ENCODE assay signal across 21 cellular contexts in the genomic region with DNA sequence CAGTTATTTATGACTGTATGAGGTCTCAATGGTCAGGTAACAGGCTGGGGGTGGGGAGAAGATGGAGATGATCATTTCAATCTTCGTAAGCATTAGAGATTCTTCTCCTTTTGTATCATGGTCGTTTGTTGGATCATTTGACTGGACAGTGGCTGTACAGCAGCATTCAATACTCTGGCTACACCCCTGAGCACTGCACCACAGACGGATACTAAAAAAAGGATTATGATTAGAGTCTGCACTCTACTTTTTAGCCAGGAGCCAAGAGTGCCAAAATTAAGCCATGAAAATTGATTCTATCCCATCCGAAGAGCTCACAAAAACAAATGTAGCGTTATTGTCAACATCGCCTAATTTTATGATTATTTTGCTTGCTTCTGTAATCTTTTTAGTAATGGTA. TPM values are rescaled to one million over a fixed set of nuclear protein-coding genes. Genes with fewer than 3 reads are reported as not detected.
DNase-seq lines count a peak whose midpoint lies in the region; ATAC-seq and TF ChIP-seq lines count a peak whose summit lies in the region.
"Had no signal": no experiment of that assay in that cellular context is flagged by ENCODE, and none has a peak within 500 bp of the region (broad histone marks: within the 10 kb centered on the region; RNA-seq: fewer than 3 reads in every experiment).

No MANE protein-coding gene starts in this region.

- H3K27ac ChIP-seq in right atrium auricular region (no peak overlapping the region), gastrocnemius medialis (peak overlapping the region in 3 of 4 donors; percentile 5 to 34 (median 25))
- H3K27ac ChIP-seq: BLaER1 treated with 17β-estradiol and CSF1 and Interleukin-3, amounts not matched to agents 10 nM and 100 nM had no signal

- peaks cover 2% of the 10 kb centered on the region for H3K9me3 Mint-ChIP-seq in activated CD8-positive, alpha-beta T cell treated with anti-CD3 and anti-CD28 coated beads for 36 hours
- H3K9me3 Mint-ChIP-seq: CD8-positive, alpha-beta T cell; HFFc6 had no signal

- no peaks in the 10 kb centered on the region for H3K36me3 Mint-ChIP-seq in activated CD8-positive, alpha-beta T cell treated with anti-CD3 and anti-CD28 coated beads for 36 hours (ENCODE audit: low read depth)

- DNase-seq in Right ventricle myocardium superior (no peak), right atrium auricular region (ENCODE audit: low spot score) (no peak), left ventricle myocardium superior (no peak), gastrocnemius medialis (no peak), dedifferentiated amniotic fluid mesenchymal stem cell (ENCODE audit: extremely low spot score) (no peak), NOMO-1 treated with dmso at 0.1 percent for 144 hours (lab: John Stamatoyannopoulos, UW; ENCODE audit: unreplicated experiment) (no peak)
- DNase-seq in activated CD8-positive, alpha-beta T cell treated with anti-CD3 and anti-CD28 coated beads for 36 hours, result no peak
- DNase-seq: 8988T; Calu3; CD8-positive, alpha-beta T cell; DMS 273 treated with DMSO at 0.1 percent for 48 hours; DMS53; DND-41; EL; GOT3; H7; HFFc6 had no signal

- H3K36me3 ChIP-seq in right atrium auricular region, result no peaks in the 10 kb centered on the region
- H3K36me3 ChIP-seq in gastrocnemius medialis, result no peaks in the 10 kb centered on the region

- H3K4me3 Mint-ChIP-seq in activated CD8-positive, alpha-beta T cell treated with anti-CD3 and anti-CD28 coated beads for 36 hours, result no peak overlapping the region
- H3K4me3 Mint-ChIP-seq: CD8-positive, alpha-beta T cell; HFFc6 had no signal

- peak; percentile 74 for ATAC-seq in Right ventricle myocardium superior (ENCODE audit: poor library complexity)
- peak; percentile 91 for ATAC-seq in left ventricle myocardium superior
- peak in 1 of 2 donors; percentile 64 for ATAC-seq in gastrocnemius medialis
- no peak for ATAC-seq in activated CD8-positive, alpha-beta T cell treated with anti-CD3 and anti-CD28 coated beads for 36 hours
- ATAC-seq: CD8-positive, alpha-beta T cell; GM12878; HCT116; HepG2 had no signal

- no peak overlapping the region for H3K4me3 ChIP-seq in right atrium auricular region
- peak overlapping the region in 2 of 4 donors; percentile 11 to 15 for H3K4me3 ChIP-seq in gastrocnemius medialis
- H3K4me3 ChIP-seq: BLaER1 treated with 17β-estradiol and CSF1 and Interleukin-3, amounts not matched to agents 10 nM and 100 nM; GM12878 had no signal

- no peaks in the 10 kb centered on the region for H3K9me3 ChIP-seq in right atrium auricular region
- no peaks in the 10 kb centered on the region for H3K9me3 ChIP-seq in gastrocnemius medialis

- H3K27me3 Mint-ChIP-seq in activated CD8-positive, alpha-beta T cell treated with anti-CD3 and anti-CD28 coated beads for 36 hours, result no peaks in the 10 kb centered on the region

- in situ Hi-C loops in gastrocnemius medialis (cut with MboI; ENCODE audit: low sequenced_read_pairs in 4 of 4), result no loop called here

- TF ChIP-seq POLR2A in gastrocnemius medialis (IDR thresholded peaks at IDR 0.05), result no peak

- intact Hi-C loops in Right ventricle myocardium superior (cut with DNase I) (no loop called here), left ventricle myocardium superior (cut with micrococcal nuclease) (no loop called here), gastrocnemius medialis (cut with DNase I; ENCODE audit: low total_unique reads) (no loop called here)
- intact Hi-C loops in activated CD8-positive, alpha-beta T cell treated with anti-CD3 and anti-CD28 coated beads for 36 hours (cut with micrococcal nuclease), result no loop called here

- no peak overlapping the region for H3K27ac Mint-ChIP-seq in activated CD8-positive, alpha-beta T cell treated with anti-CD3 and anti-CD28 coated beads for 36 hours
- H3K27ac Mint-ChIP-seq: CD8-positive, alpha-beta T cell; HFFc6 had no signal

- CTCF ChIA-PET in activated CD8-positive, alpha-beta T cell treated with anti-CD3 and anti-CD28 coated beads for 36 hours (lab: Charles Lee), result no interaction called here

- POLR2A ChIA-PET in activated CD8-positive, alpha-beta T cell treated with anti-CD3 and anti-CD28 coated beads for 36 hours (lab: Charles Lee), result interaction anchor here (0.9 kb wide), 1 partner anchor 29 kb away, joined by 3 read pairs; no protein-coding TSS in a partner anchor

- TF ChIP-seq CTCF in right atrium auricular region (IDR thresholded peaks at IDR 0.05) (no peak), gastrocnemius medialis (IDR thresholded peaks at IDR 0.05 in 4 of 5, conservative IDR thresholded peaks at IDR 0.05 in 1 of 5) (no peak)
- TF ChIP-seq CTCF in activated CD8-positive, alpha-beta T cell treated with anti-CD3 and anti-CD28 coated beads for 36 hours (IDR thresholded peaks at IDR 0.05), result no peak

- H3K4me1 Mint-ChIP-seq in activated CD8-positive, alpha-beta T cell treated with anti-CD3 and anti-CD28 coated beads for 36 hours (ENCODE audit: low read depth), result peaks cover 30% of the 10 kb centered on the region

- no peaks in the 10 kb centered on the region for H3K27me3 ChIP-seq in right atrium auricular region
- H3K27me3 ChIP-seq in gastrocnemius medialis, result no peaks in the 10 kb centered on the region
- H3K27me3 ChIP-seq: BLaER1 treated with 17β-estradiol and CSF1 and Interleukin-3, amounts not matched to agents 10 nM and 100 nM had no signal

- H3K4me1 ChIP-seq in right atrium auricular region (peaks cover 0 to 18% of the 10 kb centered on the region in 2 donors), gastrocnemius medialis (peaks cover 22 to 49% of the 10 kb centered on the region in 2 donors)
- H3K4me1 ChIP-seq: BLaER1 treated with 17β-estradiol and CSF1 and Interleukin-3, amounts not matched to agents 10 nM and 100 nM had no signal

RNA-seq across cellular contexts. Expression of a gene that starts 41.9 kb away (rescaled TPM):
- total RNA-seq in Right ventricle myocardium superior, result 9.7 TPM
- total RNA-seq in right atrium auricular region, result 10 to 100 TPM in 1 of 2 donors, 1 to 10 TPM in 1; 8.6 to 10.4 TPM
- 11.7 TPM for total RNA-seq in left ventricle myocardium superior
- total RNA-seq in gastrocnemius medialis, result 10 to 100 TPM in 3 of 4 donors, 1 to 10 TPM in 1; 9.4 to 11.0 (median 10.3) TPM
- 10 to 100 TPM; 19.7 to 20.0 TPM for total RNA-seq in activated CD8-positive, alpha-beta T cell treated with anti-CD3 and anti-CD28 coated beads for 36 hours

Comparison
In these comparisons a context has a peak if more than half of its experiments do, and no peak if none do; other contexts are left out.
1. H3K27ac ChIP-seq: peak in gastrocnemius medialis (3 of 4); none in right atrium auricular region (0 of 2).